ENCODE assay signal across 22 cellular contexts in genomic region chr11:304061-304506, GRCh38. TPM values are rescaled to one million over a fixed set of nuclear protein-coding genes. Genes with fewer than 3 reads are reported as not detected.
"Had no signal": no experiment of that assay in that cellular context is flagged by ENCODE, and none has a peak within 500 bp of the region (broad histone marks: within the 10 kb centered on the region; RNA-seq: fewer than 3 reads in every experiment).

No MANE protein-coding gene starts in this region.

- H3K27ac ChIP-seq: ascending aorta, gastrocnemius medialis, neutrophil, SK-N-MC had no signal

- H3K27ac Mint-ChIP-seq: activated CD4-positive, alpha-beta T cell treated with anti-CD3 and anti-CD28 coated beads, Interleukin-2, amount 10 ng/mL, durations not matched to agents 24 days and 14 days; activated CD8-positive, alpha-beta T cell treated with anti-CD3 and anti-CD28 coated beads for 36 hours; activated T-cell treated with anti-CD3 and anti-CD28 coated beads, Interleukin-2, amount 50 U/mL, for 72 hours; T-helper 2 cell treated with Interferon-gamma antibody and Interleukin-4, amounts not matched to agents 5 μg/mL and 100 μg/mL, for 36 hours had no signal

- H3K27me3 Mint-ChIP-seq: activated B cell treated with CpG ODN at 0.5 μM for 24 hours had no signal

- H3K9me3 ChIP-seq: ascending aorta, gastrocnemius medialis, neutrophil had no signal

- H3K4me3 Mint-ChIP-seq: activated CD4-positive, alpha-beta T cell treated with anti-CD3 and anti-CD28 coated beads, Interleukin-2, amount 10 ng/mL, durations not matched to agents 24 days and 14 days; activated CD8-positive, alpha-beta T cell treated with anti-CD3 and anti-CD28 coated beads for 36 hours; natural killer cell; T-helper 2 cell treated with Interferon-gamma antibody and Interleukin-4, amounts not matched to agents 5 μg/mL and 100 μg/mL, for 36 hours had no signal

- H3K36me3 ChIP-seq: ascending aorta, gastrocnemius medialis had no signal

- FAIRE-seq: endometrium, TTC549, urothelium cell line had no signal

- H3K4me3 ChIP-seq: ascending aorta, gastrocnemius medialis, SK-N-MC had no signal

- DNase-seq: activated B cell treated with CpG ODN at 0.5 μM for 24 hours; activated CD4-positive, alpha-beta T cell treated with anti-CD3 and anti-CD28 coated beads, Interleukin-2, amount 10 ng/mL, durations not matched to agents 24 days and 14 days; activated effector memory CD4-positive, alpha-beta T cell treated with anti-CD3 and anti-CD28 coated beads, Interleukin-2, amount 50 U/mL, for 16 hours; activated naive CD4-positive, alpha-beta T cell treated with anti-CD3 and anti-CD28 coated beads, Interleukin-2, amount 50 U/mL, for 16 hours; cortex of kidney; gastrocnemius medialis; head of caudate nucleus; kidney glomerular epithelial cell; natural killer cell; retina; stimulated activated CD4-positive, alpha-beta T cell treated with anti-CD3 and anti-CD28 coated beads, Interleukin-2, amount 100 ng/mL, for 24 hours had no signal

- H3K27me3 ChIP-seq: ascending aorta had no signal

- ATAC-seq: activated CD8-positive, alpha-beta T cell treated with anti-CD3 and anti-CD28 coated beads for 36 hours; activated T-cell treated with anti-CD3 and anti-CD28 coated beads, Interleukin-2, amount 50 U/mL, for 72 hours; gastrocnemius medialis had no signal

- H3K36me3 Mint-ChIP-seq: natural killer cell had no signal

- H3K9me3 Mint-ChIP-seq: activated B cell treated with CpG ODN at 0.5 μM for 24 hours; activated CD4-positive, alpha-beta T cell treated with anti-CD3 and anti-CD28 coated beads, Interleukin-2, amount 10 ng/mL, durations not matched to agents 24 days and 14 days; activated CD8-positive, alpha-beta T cell treated with anti-CD3 and anti-CD28 coated beads for 36 hours; activated T-cell treated with anti-CD3 and anti-CD28 coated beads, Interleukin-2, amount 50 U/mL, for 72 hours; natural killer cell; T-helper 2 cell treated with Interferon-gamma antibody and Interleukin-4, amounts not matched to agents 5 μg/mL and 100 μg/mL, for 36 hours had no signal

RNA-seq across cellular contexts. Expression of gene IFITM5, which starts 4.8 kb away (rescaled TPM):
- total RNA-seq: activated B cell treated with CpG ODN at 0.5 μM for 24 hours; activated CD4-positive, alpha-beta T cell treated with anti-CD3 and anti-CD28 coated beads, Interleukin-2, amount 10 ng/mL, durations not matched to agents 24 days and 14 days; activated CD8-positive, alpha-beta T cell treated with anti-CD3 and anti-CD28 coated beads for 36 hours; activated T-cell treated with anti-CD3 and anti-CD28 coated beads, Interleukin-2, amount 50 U/mL, for 72 hours; ascending aorta; gastrocnemius medialis; liver; natural killer cell had no signal
- polyA plus RNA-seq: esophagus, liver had no signal
